ENCODE assay signal across 8 cellular contexts in the genomic region with DNA sequence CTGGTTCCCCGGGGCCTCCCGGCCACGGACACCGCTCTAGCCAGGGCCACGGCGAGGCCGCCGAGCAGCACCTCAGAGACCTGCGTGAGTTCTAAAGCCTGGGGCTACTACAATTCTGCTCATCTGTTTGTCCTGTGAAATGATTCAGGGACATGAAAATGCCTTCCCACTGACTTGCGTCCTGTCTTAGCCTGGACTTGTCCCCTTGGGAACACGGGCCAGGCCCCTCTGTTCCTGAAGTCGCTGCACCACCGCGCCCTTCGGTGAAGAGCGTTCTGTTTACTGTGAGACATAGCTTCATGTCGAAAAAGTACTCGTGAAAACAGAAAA. TPM values are rescaled to one million over a fixed set of nuclear protein-coding genes. Genes with fewer than 3 reads are reported as not detected.
A peak's percentile ranks its signal among the peaks of the same experiment; 100 is the strongest.
DNase-seq lines count a peak whose midpoint lies in the region; TF ChIP-seq lines count a peak whose summit lies in the region.

No MANE protein-coding gene starts in this region.

- no peaks in the 10 kb centered on the region; the same call in 1 of the 2 replicates for H4K20me1 ChIP-seq in BLaER1

- peaks cover 53% of the 10 kb centered on the region for H3K36me3 ChIP-seq in BLaER1
- peaks cover 32% of the 10 kb centered on the region for H3K36me3 ChIP-seq in HUES6 (ENCODE audit: control insufficient read depth, insufficient read depth, low read length)

- peak; percentile 27 for TF ChIP-seq POLR2A in erythroblast (IDR thresholded peaks at IDR 0.05; ENCODE audit: low read length)

- H3K4me1 ChIP-seq in BLaER1 (peaks cover 22% of the 10 kb centered on the region), HUES6 (ENCODE audit: control insufficient read depth, insufficient read depth, low read length) (peaks cover 15% of the 10 kb centered on the region)

- H3K9ac ChIP-seq in BLaER1 (peak overlapping the region; percentile 56), HUES6 (ENCODE audit: low read length) (no peak overlapping the region)

- no peak overlapping the region for H3K27ac Mint-ChIP-seq in neural crest cell (ENCODE audit: unreplicated experiment)

- H3K36me3 Mint-ChIP-seq in neural crest cell (ENCODE audit: low read depth) = peaks cover 25% of the 10 kb centered on the region

- H3K4me3 Mint-ChIP-seq in neural crest cell = peak overlapping the region; percentile 79

- H3K27ac ChIP-seq in BLaER1 (no peak overlapping the region), HUES6 (ENCODE audit: low read depth, low read length) (no peak overlapping the region)

- TF ChIP-seq CTCF in neural crest cell (conservative IDR thresholded peaks at IDR 0.05) (no peak), GM10266 (IDR thresholded peaks at IDR 0.05; ENCODE audit: control insufficient read depth, insufficient read depth, low read depth, missing control alignments) (no peak)

- no peaks in the 10 kb centered on the region for H3K9me3 Mint-ChIP-seq in neural crest cell

- H3K27me3 Mint-ChIP-seq in neural crest cell (ENCODE audit: low read depth) = no peaks in the 10 kb centered on the region

- H3K9me3 ChIP-seq in BLaER1 (no peaks in the 10 kb centered on the region), HUES6 (ENCODE audit: control insufficient read depth, insufficient read depth, low read depth, low read length) (peaks cover 4% of the 10 kb centered on the region; the same call in 1 of the 2 replicates)

- peaks cover 9% of the 10 kb centered on the region; the same call in 1 of the 2 replicates for H3K27me3 ChIP-seq in BLaER1
- no peaks in the 10 kb centered on the region; the same call in 1 of the 2 replicates for H3K27me3 ChIP-seq in HUES6 (ENCODE audit: control insufficient read depth, insufficient read depth, low read length)

- H3K4me2 ChIP-seq in BLaER1 = peak overlapping the region; percentile 86

- H3K4me1 Mint-ChIP-seq in neural crest cell = peaks cover 16% of the 10 kb centered on the region

- peak; percentile 31 to 51 for DNase-seq in erythroblast (lab: John Stamatoyannopoulos, UW)
- DNase-seq in neural crest cell (ENCODE audit: low read depth, low spot score) = no peak
- DNase-seq in ureter (ENCODE audit: low spot score) = no peak
- DNase-seq in GM10266 (ENCODE audit: extremely low spot score) = no peak
- no peak for DNase-seq in 8988T
- DNase-seq in stimulated activated CD4-positive, alpha-beta T cell treated with anti-CD3 and anti-CD28 coated beads, Interleukin-12 subunit alpha, Interleukin-12 subunit beta, amount 100 ng/mL, for 4 hours = no peak

- H3K4me3 ChIP-seq in BLaER1 (peak overlapping the region; percentile 63), HUES6 (ENCODE audit: low read depth, low read length) (peak overlapping the region; percentile 45; the same call in 1 of the 2 replicates)

RNA-seq across cellular contexts. Expression of a gene that starts 11.9 kb away (rescaled TPM):
- total RNA-seq in neural crest cell (23.0 and 23.1 TPM in 2 replicates), ureter (22.8 TPM)

RNA-seq across cellular contexts. Expression of a gene that starts 12.6 kb away (rescaled TPM):
- 142 and 153 TPM in 2 replicates for total RNA-seq in neural crest cell
- total RNA-seq in ureter = 97.6 TPM

RNA-seq across cellular contexts. Expression of a gene that starts 25.6 kb away (rescaled TPM):
- total RNA-seq in neural crest cell (61.0 and 61.5 TPM in 2 replicates), ureter (2.2 TPM)

RNA-seq across cellular contexts. Expression of a gene that starts 25.9 kb away (rescaled TPM):
- total RNA-seq in neural crest cell (54.8 and 60.4 TPM in 2 replicates), ureter (28.5 TPM)

Comparison
In these comparisons a context has a peak if more than half of its experiments do, and no peak if none do; other contexts are left out.
1. DNase-seq: peak in erythroblast (2 of 2); none in neural crest cell (single experiment), ureter (single experiment), GM10266 (single experiment), 8988T (single experiment) and stimulated activated CD4-positive, alpha-beta T cell treated with anti-CD3 and anti-CD28 coated beads, Interleukin-12 subunit alpha, Interleukin-12 subunit beta, amount 100 ng/mL, for 4 hours (single experiment).
2. RNA of a gene that starts 25.6 kb away (total RNA-seq): 61.0 to 61.5 TPM in neural crest cell; 2.2 TPM in ureter (single experiment); every median in the first group is over 10 times any median in the second.